Comparison of ENCODE assay signal across 1 cellular context in the genomic region with DNA sequence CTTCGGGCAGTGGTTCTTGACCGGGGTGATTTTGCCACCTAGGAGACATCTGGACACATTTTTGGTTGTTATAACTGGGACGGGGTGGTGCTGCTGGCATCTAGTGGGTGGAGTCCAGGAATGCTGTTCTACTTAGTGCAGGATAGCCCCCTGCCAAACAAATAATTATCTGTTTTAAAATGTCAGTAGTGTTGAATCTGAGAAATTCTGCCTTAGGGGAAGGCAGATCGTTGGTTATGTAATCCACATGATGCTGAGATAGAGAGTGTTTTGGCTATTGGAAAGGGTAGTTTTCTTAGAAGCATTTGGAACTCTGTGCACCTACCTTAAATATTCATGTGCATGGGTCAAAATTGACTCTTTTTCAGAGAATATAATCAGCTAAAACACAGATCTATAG.
TF ChIP-seq lines count a peak whose summit lies in the region.

No MANE protein-coding gene starts in this region.

TF ChIP-seq in IMR-90, 13 proteins besides CTCF, POLR2A, EP300 and RAD21 (continued from another document):
- TF ChIP-seq CHD1 (IDR thresholded peaks at IDR 0.05; ENCODE audit: low read depth, low read length): no peak
- no peak for TF ChIP-seq FOS (IDR thresholded peaks at IDR 0.05; ENCODE audit: low read depth, low read length)
- no peak for TF ChIP-seq SMC3 (IDR thresholded peaks at IDR 0.05; ENCODE audit: low read depth, low read length)
